Comparison of ENCODE assay signal across 1 cellular context in the genomic region with DNA sequence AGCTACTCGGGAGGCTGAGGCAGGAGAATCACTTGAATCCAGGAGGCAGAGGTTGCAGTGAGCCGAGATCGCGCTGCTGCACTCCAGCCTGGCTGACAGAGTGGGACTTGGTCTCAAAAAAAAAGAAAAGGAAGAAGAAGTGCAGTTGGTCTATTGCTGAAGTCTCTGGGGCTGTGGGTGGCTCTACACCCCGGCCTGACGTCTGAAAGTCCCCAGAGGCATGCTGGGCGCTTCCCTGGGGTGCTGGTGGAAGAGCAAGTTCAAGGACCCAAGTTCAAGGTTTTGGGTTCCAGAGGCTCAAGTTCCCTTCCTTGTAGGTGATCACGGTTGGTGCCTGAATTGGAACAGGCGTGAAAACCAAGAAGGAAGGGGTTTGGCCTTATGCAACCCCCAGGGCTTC.
TF ChIP-seq lines count a peak whose summit lies in the region.

No MANE protein-coding gene starts in this region.

TF ChIP-seq in GM12878, 131 proteins besides CTCF, POLR2A, EP300 and RAD21:
- no peak for TF ChIP-seq CBX3 (IDR thresholded peaks at IDR 0.05; ENCODE audit: borderline replicate concordance, low read depth)
- no peak for TF ChIP-seq CREB1 (IDR thresholded peaks at IDR 0.05; ENCODE audit: low read depth)
- no peak for TF ChIP-seq SIN3A (IDR thresholded peaks at IDR 0.05; ENCODE audit: low read depth, low read length)
- no peak for TF ChIP-seq CREM (IDR thresholded peaks at IDR 0.05; ENCODE audit: low read depth)
